In the genomic region with DNA sequence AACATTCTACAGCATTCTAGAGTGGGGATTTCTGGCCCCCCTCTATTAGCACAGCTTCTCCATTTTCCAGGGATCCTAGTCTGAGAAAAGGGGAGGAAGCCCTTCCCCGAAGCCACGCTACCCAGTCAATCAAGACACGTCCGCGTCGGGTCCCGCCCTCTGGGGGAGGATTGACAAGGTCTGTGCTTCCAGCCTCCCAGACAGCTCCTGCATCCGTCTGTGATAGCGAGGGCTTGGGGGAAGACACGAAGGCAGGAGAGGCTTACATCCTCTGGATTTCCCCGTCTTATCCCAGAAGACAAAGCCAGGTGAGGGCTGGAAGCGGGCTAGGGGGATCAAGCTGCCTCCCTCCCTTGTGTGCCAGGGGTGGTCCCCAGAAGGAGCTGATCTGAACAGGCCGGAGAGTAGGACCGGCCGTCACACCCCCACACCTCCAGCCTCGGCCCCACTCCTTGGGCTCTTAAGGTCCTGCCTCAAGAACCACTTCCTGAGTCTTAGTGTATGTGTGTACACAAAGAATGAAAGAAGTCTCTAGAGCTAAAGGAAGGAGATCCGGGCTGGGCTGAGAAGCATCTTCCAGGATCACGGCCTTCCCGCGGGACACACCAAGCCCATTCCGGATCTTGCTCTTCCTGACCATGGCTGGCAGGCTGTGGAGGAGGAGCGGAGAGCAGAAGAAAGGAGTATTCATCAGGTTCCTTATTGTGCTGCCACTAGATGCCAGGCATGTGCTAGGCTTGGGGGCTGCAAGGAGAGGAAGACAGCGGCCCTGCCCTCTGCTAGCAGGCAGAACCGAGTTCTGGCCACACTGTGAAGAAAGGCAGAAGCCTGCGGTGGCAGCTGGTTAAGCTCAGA, we compare ENCODE assay signal across 8 cellular contexts. TPM values are rescaled to one million over a fixed set of nuclear protein-coding genes. Genes with fewer than 3 reads are reported as not detected.
A peak's percentile ranks its signal among the peaks of the same experiment; 100 is the strongest.
DNase-seq lines count a peak whose midpoint lies in the region; ATAC-seq and TF ChIP-seq lines count a peak whose summit lies in the region.

No MANE protein-coding gene starts in this region.

- no peak for DNase-seq in BJ (ENCODE audit: low read depth)
- peak; percentile 100 for DNase-seq in NCI-H226
- DNase-seq in activated CD4-positive, CD25-positive, alpha-beta regulatory T cell treated with anti-CD3 and anti-CD28 coated beads, Interleukin-2, amount 50 U/mL, for 72 hours: peak; percentile 61
- DNase-seq in dedifferentiated amniotic fluid mesenchymal stem cell (ENCODE audit: extremely low spot score): peak; percentile 89
- DNase-seq in left lobe of liver (ENCODE audit: low spot score): peak; percentile 82
- DNase-seq in stimulated activated CD4-positive, alpha-beta T cell treated with anti-CD3 and anti-CD28 coated beads, Interleukin-2, amount 100 ng/mL, for 24 hours: peak; percentile 74 to 82

- POLR2A ChIA-PET in BJ (lab: Charles Lee): interaction anchor here (0.7 to 1.4 kb wide), 6 partner anchors 8 to 118 kb away, joined by 3 to 6 read pairs (median 4); a partner anchor contains a TSS

- no peak for TF ChIP-seq CTCF in BJ (IDR thresholded peaks at IDR 0.05; ENCODE audit: insufficient read depth, low read depth, low read length)

- CTCF ChIA-PET in BJ (lab: Yijun Ruan, JAX): interaction anchor here (0.6 to 2.3 kb wide), 12 partner anchors 7 to 211 kb away, joined by 3 to 29 read pairs (median 5); a partner anchor contains a TSS

- peak overlapping the region; percentile 73 for H3K4me3 ChIP-seq in BJ (ENCODE audit: low read depth, low read length)

- ATAC-seq in HG03139 (IDR thresholded peaks at IDR 0.05; ENCODE audit: unreplicated experiment): peak; percentile 50
- peak; percentile 74 for ATAC-seq in left lobe of liver

- in situ Hi-C loops in GM18951 (cut with MboI; ENCODE audit: low sequenced_read_pairs, unreplicated experiment): no loop called here

- H3K27me3 ChIP-seq in BJ (ENCODE audit: control insufficient read depth, insufficient read depth, low read length): no peaks in the 10 kb centered on the region

- TF ChIP-seq POLR2A in GM18951 (IDR thresholded peaks at IDR 0.05; ENCODE audit: extremely low read depth, insufficient read depth, insufficient read length): peak; percentile 49

- H3K36me3 ChIP-seq in BJ (ENCODE audit: control insufficient read depth, insufficient read depth, low read length): peaks cover 17% of the 10 kb centered on the region

RNA-seq across cellular contexts. Expression of a gene that starts 1.0 kb away (rescaled TPM):
- polyA plus RNA-seq in BJ (2011; rRNA removed): 974 and 1,937 TPM in 2 replicates
- polyA minus RNA-seq in BJ (2011; rRNA and poly(A)+ RNA removed): 454 and 644 TPM in 2 replicates
- 203 TPM for total RNA-seq in left lobe of liver

RNA-seq across cellular contexts. Expression of a gene that starts 9.6 kb away (rescaled TPM):
- polyA plus RNA-seq in BJ (2011; rRNA removed): 4.5 and 6.2 TPM in 2 replicates
- 2.4 and 2.8 TPM in 2 replicates for polyA minus RNA-seq in BJ (2011; rRNA and poly(A)+ RNA removed)
- 60.0 TPM for total RNA-seq in left lobe of liver

RNA-seq across cellular contexts. Expression of a gene that starts 13.1 kb away (rescaled TPM):
- 2.9 and 3.8 TPM in 2 replicates for polyA plus RNA-seq in BJ (2011; rRNA removed)
- polyA minus RNA-seq in BJ (2011; rRNA and poly(A)+ RNA removed): 4.5 and 4.7 TPM in 2 replicates
- 1.1 TPM for total RNA-seq in left lobe of liver

RNA-seq across cellular contexts. Expression of a gene that starts 14.0 kb away (rescaled TPM):
- polyA plus RNA-seq in BJ (2011; rRNA removed): 147 and 172 TPM in 2 replicates
- polyA minus RNA-seq in BJ (2011; rRNA and poly(A)+ RNA removed): 31.2 and 41.8 TPM in 2 replicates
- 97.2 TPM for total RNA-seq in left lobe of liver

RNA-seq across cellular contexts. Expression of a gene that starts 22.1 kb away (rescaled TPM):
- polyA plus RNA-seq in BJ (2011; rRNA removed): 9.4 and 11.6 TPM in 2 replicates
- polyA minus RNA-seq in BJ (2011; rRNA and poly(A)+ RNA removed): 4.7 and 7.8 TPM in 2 replicates
- 16.9 TPM for total RNA-seq in left lobe of liver
